Comparison of ENCODE assay signal across 8 cellular contexts in genomic region chr2:135052997-135053474, GRCh38. TPM values are rescaled to one million over a fixed set of nuclear protein-coding genes. Genes with fewer than 3 reads are reported as not detected.
DNase-seq lines count a peak whose midpoint lies in the region; ATAC-seq and TF ChIP-seq lines count a peak whose summit lies in the region.

No MANE protein-coding gene starts in this region.

- H3K9me3 ChIP-seq in DND-41 (ENCODE audit: insufficient read depth, low read length, severe bottlenecking), result no peaks in the 10 kb centered on the region
- no peaks in the 10 kb centered on the region for H3K9me3 ChIP-seq in MM.1S (replicated peaks; ENCODE audit: insufficient read depth, low read length)
- H3K9me3 ChIP-seq in ascending aorta, result no peaks in the 10 kb centered on the region
- no peaks in the 10 kb centered on the region for H3K9me3 ChIP-seq in left lung

- peak overlapping the region; percentile 83 to 95 for H3K4me3 ChIP-seq in DND-41 (ENCODE audit: low read depth in 1 of 2, low read length in 2 of 2)
- H3K4me3 ChIP-seq in MM.1S (ENCODE audit: low read length), result peak overlapping the region; percentile 95
- peak overlapping the region; percentile 71 to 75 for H3K4me3 ChIP-seq in ascending aorta
- H3K4me3 ChIP-seq in left lung, result peak overlapping the region; percentile 74 to 76

- H3K4me2 ChIP-seq in DND-41 (ENCODE audit: insufficient read depth, low read length) (peak overlapping the region; percentile 73), MM.1S (ENCODE audit: low read depth, low read length) (peak overlapping the region; percentile 81)

- H3K4me1 ChIP-seq in DND-41 (ENCODE audit: insufficient read depth, low read length), result peaks cover 61% of the 10 kb centered on the region
- peaks cover 18% of the 10 kb centered on the region for H3K4me1 ChIP-seq in MM.1S (ENCODE audit: low read length)
- peaks cover 5 to 39% of the 10 kb centered on the region in 2 donors for H3K4me1 ChIP-seq in ascending aorta
- H3K4me1 ChIP-seq in left lung, result peaks cover 17 to 41% of the 10 kb centered on the region in 2 donors

- DNase-seq in DND-41, result peak; percentile 16
- no peak for DNase-seq in MM.1S
- DNase-seq in ascending aorta (ENCODE audit: low spot score in 2 of 2), result no peak
- no peak for DNase-seq in left lung
- DNase-seq in stimulated activated CD8-positive, alpha-beta memory T cell treated with anti-CD3 and anti-CD28 coated beads, Interleukin-4, amount 100 ng/mL, for 48 hours, result peak; percentile 41
- no peak for DNase-seq in iPS-NIHi11 (ENCODE audit: low spot score)

- H3K79me2 ChIP-seq in DND-41 (ENCODE audit: insufficient read depth, low read length), result peaks cover 56% of the 10 kb centered on the region
- peaks cover 58% of the 10 kb centered on the region for H3K79me2 ChIP-seq in MM.1S (ENCODE audit: low read length)

- H3K9ac ChIP-seq in DND-41 (ENCODE audit: low read depth, low read length) (peak overlapping the region; percentile 98), MM.1S (ENCODE audit: low read length) (peak overlapping the region; percentile 95; the same call in 1 of the 2 replicates)

- H3K27me3 ChIP-seq in DND-41 (ENCODE audit: insufficient read depth, low read length, poor library complexity) (no peaks in the 10 kb centered on the region), MM.1S (replicated peaks; ENCODE audit: insufficient read depth, low read length) (no peaks in the 10 kb centered on the region), ascending aorta (no peaks in the 10 kb centered on the region), left lung (no peaks in the 10 kb centered on the region)

- H3K27ac ChIP-seq in DND-41 (ENCODE audit: low read length), result peak overlapping the region; percentile 100
- H3K27ac ChIP-seq in MM.1S (ENCODE audit: low read length), result peak overlapping the region; percentile 96; the same call in 1 of the 2 replicates
- H3K27ac ChIP-seq in ascending aorta, result peak overlapping the region; percentile 96 to 97
- H3K27ac ChIP-seq in left lung, result peak overlapping the region; percentile 95 to 97

- ATAC-seq in DND-41 (ENCODE audit: insufficient read depth, low read depth), result peak; percentile 1; the same call in 1 of the 3 replicates
- peak; percentile 39 for ATAC-seq in GM21786 (IDR thresholded peaks at IDR 0.05; ENCODE audit: unreplicated experiment)
- peak; percentile 5 for ATAC-seq in left lung
- ATAC-seq in GM19328 (IDR thresholded peaks at IDR 0.05; ENCODE audit: unreplicated experiment), result no peak

- H3K36me3 ChIP-seq in DND-41 (ENCODE audit: insufficient read depth, low read length), result no peaks in the 10 kb centered on the region; the same call in 1 of the 2 replicates
- H3K36me3 ChIP-seq in MM.1S (replicated peaks; ENCODE audit: insufficient read depth, low read length), result no peaks in the 10 kb centered on the region; the same call in 1 of the 2 replicates
- H3K36me3 ChIP-seq in ascending aorta, result peaks cover 0 to 6% of the 10 kb centered on the region in 2 donors
- H3K36me3 ChIP-seq in left lung, result peaks cover 0 to 3% of the 10 kb centered on the region in 2 donors

- TF ChIP-seq CTCF in DND-41 (IDR thresholded peaks at IDR 0.05; ENCODE audit: borderline replicate concordance, extremely low read depth, low read length, poor library complexity, severe bottlenecking), result no peak
- TF ChIP-seq CTCF in MM.1S (IDR thresholded peaks at IDR 0.05; ENCODE audit: low read length), result no peak
- no peak for TF ChIP-seq CTCF in ascending aorta (IDR thresholded peaks at IDR 0.05)
- TF ChIP-seq CTCF in left lung (IDR thresholded peaks at IDR 0.05), result no peak

- intact Hi-C loops in ascending aorta (cut with DNase I), result loop anchor here (1.0 to 10.0 kb wide), 5 partner anchors 136 to 932 kb away; partner anchors contain the start of genes CCNT2, DARS1, MCM6 and R3HDM1
- intact Hi-C loops in left lung (cut with DNase I), result no loop called here

- peaks cover 17% of the 10 kb centered on the region for H3F3A ChIP-seq in MM.1S (ENCODE audit: insufficient read depth, low read length)

- H2AFZ ChIP-seq in DND-41 (ENCODE audit: low read depth, low read length) (peak overlapping the region; percentile 100; the same call in 1 of the 2 replicates), MM.1S (ENCODE audit: low read length) (0 out of 2 replicates have a peak overlapping the region, but pooled peaks have one; percentile 87)

- H4K20me1 ChIP-seq in DND-41 (ENCODE audit: insufficient read depth, low read length) (no peaks in the 10 kb centered on the region; the same call in 1 of the 2 replicates), MM.1S (ENCODE audit: insufficient read depth, low read length) (peaks cover 3% of the 10 kb centered on the region; the same call in 1 of the 2 replicates)

- no peaks in the 10 kb centered on the region for H3K9me2 ChIP-seq in MM.1S (replicated peaks; ENCODE audit: insufficient read depth, low read length)

RNA-seq across cellular contexts. Expression of gene RAB3GAP1, which starts 0.9 kb away (rescaled TPM):
- total RNA-seq in ascending aorta, result 14.8 TPM
- 10 to 100 TPM; 40.2 to 45.2 TPM for total RNA-seq in left lung

RNA-seq across cellular contexts. Expression of gene MAP3K19, which starts 5.8 kb away (rescaled TPM):
- total RNA-seq in ascending aorta, result not detected
- total RNA-seq in left lung, result 1 to 10 TPM in 1 of 2 donors, not detected in 1; 2.1 TPM

Comparison
In these comparisons a context has a peak if more than half of its experiments do, and no peak if none do; other contexts are left out.
1. DNase-seq: peak in DND-41 (single experiment) and stimulated activated CD8-positive, alpha-beta memory T cell treated with anti-CD3 and anti-CD28 coated beads, Interleukin-4, amount 100 ng/mL, for 48 hours (single experiment); none in MM.1S (single experiment), ascending aorta (0 of 2), left lung (0 of 2) and iPS-NIHi11 (single experiment).
2. Peak in every context shown above with its lines, with median percentiles within 50 percentile points of each other: H3K27ac ChIP-seq and H3K4me3 ChIP-seq.